17 cellular contexts compared by ENCODE assay signal in genomic region chr3:144033235-144033579, GRCh38.
"Had no signal": no experiment of that assay in that cellular context is flagged by ENCODE, and none has a peak within 500 bp of the region (broad histone marks: within the 10 kb centered on the region; RNA-seq: fewer than 3 reads in every experiment).

No MANE protein-coding gene starts in this region.

- H3K27ac ChIP-seq: breast epithelium, heart left ventricle, neural progenitor cell, pancreas, stomach, tibial nerve, vagina had no signal

- H3K36me3 ChIP-seq: breast epithelium, heart left ventricle, neural progenitor cell, pancreas, stomach, tibial nerve, vagina had no signal

- H3K9me3 Mint-ChIP-seq: activated B cell treated with CpG ODN at 0.5 μM for 24 hours; activated CD4-positive, alpha-beta T cell treated with anti-CD3 and anti-CD28 coated beads, Interleukin-2, amount 10 ng/mL, durations not matched to agents 7 days and 5 days; mesothelial cell of epicardium; neural progenitor cell had no signal

- H3K4me3 ChIP-seq: breast epithelium, heart left ventricle, neural progenitor cell, pancreas, stomach, tibial nerve, vagina had no signal

- H3K27me3 ChIP-seq: breast epithelium, heart left ventricle, neural progenitor cell, pancreas, stomach, tibial nerve, vagina had no signal

- H3K4me1 ChIP-seq: breast epithelium, neural progenitor cell, tibial nerve, vagina had no signal

- H3K27me3 Mint-ChIP-seq: activated B cell treated with CpG ODN at 0.5 μM for 24 hours; activated CD4-positive, alpha-beta T cell treated with anti-CD3 and anti-CD28 coated beads, Interleukin-2, amount 10 ng/mL, durations not matched to agents 7 days and 5 days; T-helper 17 cell had no signal

- H3K36me3 Mint-ChIP-seq: activated naive CD8-positive, alpha-beta T cell; mesothelial cell of epicardium; neural progenitor cell had no signal

- DNase-seq: activated B cell treated with CpG ODN at 0.5 μM for 24 hours; activated CD4-positive, alpha-beta T cell treated with anti-CD3 and anti-CD28 coated beads, Interleukin-2, amount 10 ng/mL, durations not matched to agents 7 days and 5 days; activated effector memory CD4-positive, alpha-beta T cell treated with anti-CD3 and anti-CD28 coated beads, Interleukin-2, amount 50 U/mL, for 16 hours; foreskin melanocyte; heart left ventricle; islet precursor cell; left ventricle myocardium superior; pancreas; retina; stomach; T-helper 17 cell had no signal

- H3K27ac Mint-ChIP-seq: activated B cell treated with CpG ODN at 0.5 μM for 24 hours; activated CD4-positive, alpha-beta T cell treated with anti-CD3 and anti-CD28 coated beads, Interleukin-2, amount 10 ng/mL, durations not matched to agents 7 days and 5 days; activated naive CD8-positive, alpha-beta T cell; mesothelial cell of epicardium; neural progenitor cell; T-helper 17 cell had no signal

- H3K9me3 ChIP-seq: breast epithelium, heart left ventricle, pancreas, stomach, tibial nerve, vagina had no signal

- ATAC-seq: heart left ventricle, left ventricle myocardium superior, pancreas, T-helper 17 cell had no signal

- H3K4me3 Mint-ChIP-seq: activated B cell treated with CpG ODN at 0.5 μM for 24 hours; activated CD4-positive, alpha-beta T cell treated with anti-CD3 and anti-CD28 coated beads, Interleukin-2, amount 10 ng/mL, durations not matched to agents 7 days and 5 days; activated naive CD8-positive, alpha-beta T cell; mesothelial cell of epicardium; neural progenitor cell had no signal
